Comparison of ENCODE assay signal across 9 cellular contexts in the genomic region with DNA sequence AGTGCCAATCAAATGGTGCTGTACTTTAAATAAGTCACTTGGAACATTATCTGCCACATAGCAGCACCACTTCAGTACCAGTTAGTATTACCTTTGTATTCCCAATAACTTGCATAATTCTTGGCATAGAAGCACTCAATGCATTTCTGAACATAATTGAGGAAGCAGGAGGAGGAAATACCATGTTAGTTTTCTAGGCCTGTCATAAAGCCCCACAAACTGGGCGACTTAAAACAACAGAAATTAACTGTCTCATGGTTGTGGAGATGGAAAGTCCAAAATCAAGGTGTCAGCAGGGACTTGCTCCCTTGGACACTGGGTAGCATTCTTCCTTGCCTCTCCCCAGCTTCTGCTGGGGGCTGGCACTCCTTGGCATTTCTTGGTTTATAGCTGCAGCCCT.
"Had no signal": no experiment of that assay in that cellular context is flagged by ENCODE, and none has a peak within 500 bp of the region (broad histone marks: within the 10 kb centered on the region; RNA-seq: fewer than 3 reads in every experiment).

No MANE protein-coding gene starts in this region.

- H3K4me3 Mint-ChIP-seq: HFFc6 had no signal

- ATAC-seq: HCT116, HepG2 had no signal

- H3K4me1 ChIP-seq: HAP-1 had no signal

- H3K36me3 ChIP-seq: HAP-1 had no signal

- DNase-seq: GM23248, GOT3, H7, HFFc6 had no signal

- H2AFZ ChIP-seq: GM23248 had no signal

- H3K27ac Mint-ChIP-seq: HFFc6, IgD-negative memory B cell had no signal

- H3K27ac ChIP-seq: GM23248, HL-60 had no signal

- H3K4me3 ChIP-seq: GM23248, HAP-1 had no signal

- H3K27me3 Mint-ChIP-seq: IgD-negative memory B cell had no signal

- H3K9ac ChIP-seq: GM23248 had no signal

- H3K9me3 ChIP-seq: HAP-1 had no signal
